2 cellular contexts compared by ENCODE assay signal in the genomic region with DNA sequence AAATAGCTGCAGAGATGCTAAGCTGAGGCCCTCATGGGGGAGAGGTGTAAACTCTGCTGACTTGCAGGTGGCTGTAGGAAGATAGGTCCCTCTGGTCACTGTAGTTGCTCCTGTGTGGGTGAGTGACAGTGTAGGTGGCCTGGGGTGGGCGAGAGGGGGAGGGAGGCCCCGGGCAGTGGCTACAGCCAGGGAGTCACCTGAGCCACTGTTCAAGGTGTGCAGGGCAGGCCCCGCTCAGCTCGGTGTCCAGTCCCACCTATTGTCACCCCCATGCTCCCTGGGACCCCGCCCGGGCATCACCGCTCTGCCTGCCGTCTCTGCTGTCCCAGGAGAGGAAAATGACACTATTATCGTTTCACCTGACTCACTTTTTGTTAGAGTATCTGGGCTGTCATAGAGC.
TF ChIP-seq lines count a peak whose summit lies in the region.

No MANE protein-coding gene starts in this region.

TF ChIP-seq in SK-N-SH, 30 proteins besides CTCF, POLR2A, EP300 and RAD21 (continued from another document):
- TF ChIP-seq CHD2 (IDR thresholded peaks at IDR 0.05; ENCODE audit: low read length, partially characterized antibody) (no peak), FOSL2 (IDR thresholded peaks at IDR 0.05; ENCODE audit: borderline replicate concordance, low read depth) (no peak), SMC3 (IDR thresholded peaks at IDR 0.05; ENCODE audit: low read depth, low read length) (no peak), MXI1 (IDR thresholded peaks at IDR 0.05; ENCODE audit: low read depth, low read length) (no peak), FOXM1 (IDR thresholded peaks at IDR 0.05; ENCODE audit: low read depth) (no peak), RXRA (IDR thresholded peaks at IDR 0.05; ENCODE audit: borderline replicate concordance, low read depth) (no peak), EZH2phosphoT487 (IDR thresholded peaks at IDR 0.05; ENCODE audit: borderline replicate concordance, low read depth) (no peak), ELF1 (IDR thresholded peaks at IDR 0.05) (no peak), POLR2AphosphoS5 (IDR thresholded peaks at IDR 0.05; ENCODE audit: low read depth, low read length) (no peak), YY1 (IDR thresholded peaks at IDR 0.05; ENCODE audit: low read depth) (no peak)
- TF ChIP-seq, protein P1, sequence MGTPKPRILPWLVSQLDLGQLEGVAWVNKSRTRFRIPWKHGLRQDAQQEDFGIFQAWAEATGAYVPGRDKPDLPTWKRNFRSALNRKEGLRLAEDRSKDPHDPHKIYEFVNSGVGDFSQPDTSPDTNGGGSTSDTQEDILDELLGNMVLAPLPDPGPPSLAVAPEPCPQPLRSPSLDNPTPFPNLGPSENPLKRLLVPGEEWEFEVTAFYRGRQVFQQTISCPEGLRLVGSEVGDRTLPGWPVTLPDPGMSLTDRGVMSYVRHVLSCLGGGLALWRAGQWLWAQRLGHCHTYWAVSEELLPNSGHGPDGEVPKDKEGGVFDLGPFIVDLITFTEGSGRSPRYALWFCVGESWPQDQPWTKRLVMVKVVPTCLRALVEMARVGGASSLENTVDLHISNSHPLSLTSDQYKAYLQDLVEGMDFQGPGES (IDR thresholded peaks at IDR 0.05; ENCODE audit: low read depth, low read length): no peak
- TF ChIP-seq, protein P2, sequence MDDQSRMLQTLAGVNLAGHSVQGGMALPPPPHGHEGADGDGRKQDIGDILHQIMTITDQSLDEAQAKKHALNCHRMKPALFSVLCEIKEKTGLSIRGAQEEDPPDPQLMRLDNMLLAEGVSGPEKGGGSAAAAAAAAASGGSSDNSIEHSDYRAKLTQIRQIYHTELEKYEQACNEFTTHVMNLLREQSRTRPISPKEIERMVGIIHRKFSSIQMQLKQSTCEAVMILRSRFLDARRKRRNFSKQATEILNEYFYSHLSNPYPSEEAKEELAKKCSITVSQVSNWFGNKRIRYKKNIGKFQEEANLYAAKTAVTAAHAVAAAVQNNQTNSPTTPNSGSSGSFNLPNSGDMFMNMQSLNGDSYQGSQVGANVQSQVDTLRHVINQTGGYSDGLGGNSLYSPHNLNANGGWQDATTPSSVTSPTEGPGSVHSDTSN (IDR thresholded peaks at IDR 0.05): no peak

TF ChIP-seq in SK-N-SH treated with all-trans-retinoic acid at 6 μM for 48 hours, 23 proteins besides CTCF, POLR2A, EP300 and RAD21 (continued from another document):
- TF ChIP-seq, protein P3, sequence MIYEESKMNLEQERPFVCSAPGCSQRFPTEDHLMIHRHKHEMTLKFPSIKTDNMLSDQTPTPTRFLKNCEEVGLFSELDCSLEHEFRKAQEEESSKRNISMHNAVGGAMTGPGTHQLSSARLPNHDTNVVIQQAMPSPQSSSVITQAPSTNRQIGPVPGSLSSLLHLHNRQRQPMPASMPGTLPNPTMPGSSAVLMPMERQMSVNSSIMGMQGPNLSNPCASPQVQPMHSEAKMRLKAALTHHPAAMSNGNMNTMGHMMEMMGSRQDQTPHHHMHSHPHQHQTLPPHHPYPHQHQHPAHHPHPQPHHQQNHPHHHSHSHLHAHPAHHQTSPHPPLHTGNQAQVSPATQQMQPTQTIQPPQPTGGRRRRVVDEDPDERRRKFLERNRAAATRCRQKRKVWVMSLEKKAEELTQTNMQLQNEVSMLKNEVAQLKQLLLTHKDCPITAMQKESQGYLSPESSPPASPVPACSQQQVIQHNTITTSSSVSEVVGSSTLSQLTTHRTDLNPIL (CRISPR knock-in tag; IDR thresholded peaks at IDR 0.05; ENCODE audit: low read depth): no peak
- TF ChIP-seq ZC3H10 (CRISPR knock-in tag; IDR thresholded peaks at IDR 0.05): no peak
- no peak for TF ChIP-seq ARNTL (CRISPR knock-in tag; IDR thresholded peaks at IDR 0.05; ENCODE audit: borderline replicate concordance, low read depth)
- no peak for TF ChIP-seq ISL1 (CRISPR knock-in tag; IDR thresholded peaks at IDR 0.05)
- TF ChIP-seq ZFP30 (CRISPR knock-in tag; IDR thresholded peaks at IDR 0.05): no peak
- TF ChIP-seq, protein P4, sequence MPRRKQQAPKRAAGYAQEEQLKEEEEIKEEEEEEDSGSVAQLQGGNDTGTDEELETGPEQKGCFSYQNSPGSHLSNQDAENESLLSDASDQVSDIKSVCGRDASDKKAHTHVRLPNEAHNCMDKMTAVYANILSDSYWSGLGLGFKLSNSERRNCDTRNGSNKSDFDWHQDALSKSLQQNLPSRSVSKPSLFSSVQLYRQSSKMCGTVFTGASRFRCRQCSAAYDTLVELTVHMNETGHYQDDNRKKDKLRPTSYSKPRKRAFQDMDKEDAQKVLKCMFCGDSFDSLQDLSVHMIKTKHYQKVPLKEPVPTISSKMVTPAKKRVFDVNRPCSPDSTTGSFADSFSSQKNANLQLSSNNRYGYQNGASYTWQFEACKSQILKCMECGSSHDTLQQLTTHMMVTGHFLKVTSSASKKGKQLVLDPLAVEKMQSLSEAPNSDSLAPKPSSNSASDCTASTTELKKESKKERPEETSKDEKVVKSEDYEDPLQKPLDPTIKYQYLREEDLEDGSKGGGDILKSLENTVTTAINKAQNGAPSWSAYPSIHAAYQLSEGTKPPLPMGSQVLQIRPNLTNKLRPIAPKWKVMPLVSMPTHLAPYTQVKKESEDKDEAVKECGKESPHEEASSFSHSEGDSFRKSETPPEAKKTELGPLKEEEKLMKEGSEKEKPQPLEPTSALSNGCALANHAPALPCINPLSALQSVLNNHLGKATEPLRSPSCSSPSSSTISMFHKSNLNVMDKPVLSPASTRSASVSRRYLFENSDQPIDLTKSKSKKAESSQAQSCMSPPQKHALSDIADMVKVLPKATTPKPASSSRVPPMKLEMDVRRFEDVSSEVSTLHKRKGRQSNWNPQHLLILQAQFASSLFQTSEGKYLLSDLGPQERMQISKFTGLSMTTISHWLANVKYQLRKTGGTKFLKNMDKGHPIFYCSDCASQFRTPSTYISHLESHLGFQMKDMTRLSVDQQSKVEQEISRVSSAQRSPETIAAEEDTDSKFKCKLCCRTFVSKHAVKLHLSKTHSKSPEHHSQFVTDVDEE (CRISPR knock-in tag; IDR thresholded peaks at IDR 0.05): no peak
- TF ChIP-seq GLIS3 (CRISPR knock-in tag; IDR thresholded peaks at IDR 0.05): no peak
- no peak for TF ChIP-seq OSR1 (CRISPR knock-in tag; IDR thresholded peaks at IDR 0.05)
- no peak for TF ChIP-seq ZFP3 (CRISPR knock-in tag; IDR thresholded peaks at IDR 0.05)
- TF ChIP-seq RARB (CRISPR knock-in tag; IDR thresholded peaks at IDR 0.05): no peak
- TF ChIP-seq ESRRG (CRISPR knock-in tag; IDR thresholded peaks at IDR 0.05): no peak
- no peak for TF ChIP-seq TCF4 (CRISPR knock-in tag; IDR thresholded peaks at IDR 0.05; ENCODE audit: borderline replicate concordance)
- TF ChIP-seq SNAI2 (CRISPR knock-in tag; IDR thresholded peaks at IDR 0.05): no peak
- TF ChIP-seq BACH2 (CRISPR knock-in tag; IDR thresholded peaks at IDR 0.05; ENCODE audit: borderline replicate concordance): no peak
- TF ChIP-seq TOX (CRISPR knock-in tag; IDR thresholded peaks at IDR 0.05; ENCODE audit: borderline replicate concordance): no peak
- TF ChIP-seq, protein P5, sequence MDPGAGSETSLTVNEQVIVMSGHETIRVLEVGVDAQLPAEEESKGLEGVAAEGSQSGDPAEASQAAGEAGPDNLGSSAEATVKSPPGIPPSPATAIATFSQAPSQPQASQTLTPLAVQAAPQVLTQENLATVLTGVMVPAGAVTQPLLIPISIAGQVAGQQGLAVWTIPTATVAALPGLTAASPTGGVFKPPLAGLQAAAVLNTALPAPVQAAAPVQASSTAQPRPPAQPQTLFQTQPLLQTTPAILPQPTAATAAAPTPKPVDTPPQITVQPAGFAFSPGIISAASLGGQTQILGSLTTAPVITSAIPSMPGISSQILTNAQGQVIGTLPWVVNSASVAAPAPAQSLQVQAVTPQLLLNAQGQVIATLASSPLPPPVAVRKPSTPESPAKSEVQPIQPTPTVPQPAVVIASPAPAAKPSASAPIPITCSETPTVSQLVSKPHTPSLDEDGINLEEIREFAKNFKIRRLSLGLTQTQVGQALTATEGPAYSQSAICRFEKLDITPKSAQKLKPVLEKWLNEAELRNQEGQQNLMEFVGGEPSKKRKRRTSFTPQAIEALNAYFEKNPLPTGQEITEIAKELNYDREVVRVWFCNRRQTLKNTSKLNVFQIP (CRISPR knock-in tag; IDR thresholded peaks at IDR 0.05; ENCODE audit: borderline replicate concordance, low read depth): no peak
- no peak for TF ChIP-seq ZNF565 (CRISPR knock-in tag; conservative IDR thresholded peaks at IDR 0.05; ENCODE audit: low read depth)
- TF ChIP-seq, protein P6, sequence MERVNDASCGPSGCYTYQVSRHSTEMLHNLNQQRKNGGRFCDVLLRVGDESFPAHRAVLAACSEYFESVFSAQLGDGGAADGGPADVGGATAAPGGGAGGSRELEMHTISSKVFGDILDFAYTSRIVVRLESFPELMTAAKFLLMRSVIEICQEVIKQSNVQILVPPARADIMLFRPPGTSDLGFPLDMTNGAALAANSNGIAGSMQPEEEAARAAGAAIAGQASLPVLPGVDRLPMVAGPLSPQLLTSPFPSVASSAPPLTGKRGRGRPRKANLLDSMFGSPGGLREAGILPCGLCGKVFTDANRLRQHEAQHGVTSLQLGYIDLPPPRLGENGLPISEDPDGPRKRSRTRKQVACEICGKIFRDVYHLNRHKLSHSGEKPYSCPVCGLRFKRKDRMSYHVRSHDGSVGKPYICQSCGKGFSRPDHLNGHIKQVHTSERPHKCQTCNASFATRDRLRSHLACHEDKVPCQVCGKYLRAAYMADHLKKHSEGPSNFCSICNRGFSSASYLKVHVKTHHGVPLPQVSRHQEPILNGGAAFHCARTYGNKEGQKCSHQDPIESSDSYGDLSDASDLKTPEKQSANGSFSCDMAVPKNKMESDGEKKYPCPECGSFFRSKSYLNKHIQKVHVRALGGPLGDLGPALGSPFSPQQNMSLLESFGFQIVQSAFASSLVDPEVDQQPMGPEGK (CRISPR knock-in tag; IDR thresholded peaks at IDR 0.05; ENCODE audit: borderline replicate concordance): no peak
